Comparison of ENCODE assay signal across 13 cellular contexts in genomic region chr16:46774743-46775177, GRCh38.
DNase-seq lines count a peak whose midpoint lies in the region; ATAC-seq lines count a peak whose summit lies in the region.
"Had no signal": no experiment of that assay in that cellular context is flagged by ENCODE, and none has a peak within 500 bp of the region (broad histone marks: within the 10 kb centered on the region; RNA-seq: fewer than 3 reads in every experiment).

No MANE protein-coding gene starts in this region.

- ATAC-seq in GM18867 (IDR thresholded peaks at IDR 0.05; ENCODE audit: unreplicated experiment) = peak; percentile 71
- ATAC-seq in GM21529 (IDR thresholded peaks at IDR 0.05; ENCODE audit: unreplicated experiment) = peak; percentile 74
- peak; percentile 74 for ATAC-seq in HG03095 (IDR thresholded peaks at IDR 0.05; ENCODE audit: unreplicated experiment)
- no peak for ATAC-seq in HG03045 (IDR thresholded peaks at IDR 0.05; ENCODE audit: unreplicated experiment)

- DNase-seq in amniotic epithelial cell (ENCODE audit: low read depth) (peak; percentile 23), Kasumi-1 (lab: John Stamatoyannopoulos, UW) (no peak), activated T-cell treated with anti-CD3 and anti-CD28 coated beads for 4 hours (no peak), LoVo (ENCODE audit: low spot score) (no peak)
- DNase-seq: GOT3, islet precursor cell, NCI-H2107, ovary, PC-9 had no signal
